26 cellular contexts compared by ENCODE assay signal in genomic region chr16:48629016-48629415, GRCh38.
"Had no signal": no experiment of that assay in that cellular context is flagged by ENCODE, and none has a peak within 500 bp of the region (broad histone marks: within the 10 kb centered on the region; RNA-seq: fewer than 3 reads in every experiment).

No MANE protein-coding gene starts in this region.

- H3K27me3 Mint-ChIP-seq: activated CD8-positive, alpha-beta T cell treated with anti-CD3 and anti-CD28 coated beads for 36 hours; activated naive CD8-positive, alpha-beta T cell treated with anti-CD3 and anti-CD28 coated beads for 36 hours; activated T-cell treated with anti-CD3 and anti-CD28 coated beads, Interleukin-2, amount 50 U/mL, for 24 hours; T-cell had no signal

- H3K27ac Mint-ChIP-seq: activated CD8-positive, alpha-beta T cell treated with anti-CD3 and anti-CD28 coated beads for 36 hours; activated naive CD4-positive, alpha-beta T cell treated with anti-CD3 and anti-CD28 coated beads, Interleukin-2, amount 10 ng/mL, durations not matched to agents 7 days and 5 days; activated naive CD8-positive, alpha-beta T cell treated with anti-CD3 and anti-CD28 coated beads for 36 hours; activated T-helper 17 cell treated with anti-CD3 and anti-CD28 coated beads, Interleukin-2, amount 50 U/mL, for 72 hours; T-cell had no signal

- ATAC-seq: activated CD8-positive, alpha-beta T cell treated with anti-CD3 and anti-CD28 coated beads for 36 hours; activated T-helper 17 cell treated with anti-CD3 and anti-CD28 coated beads, Interleukin-2, amount 50 U/mL, for 72 hours; T-cell had no signal

- H3K36me3 Mint-ChIP-seq: activated naive CD4-positive, alpha-beta T cell treated with anti-CD3 and anti-CD28 coated beads, Interleukin-2, amount 10 ng/mL, durations not matched to agents 7 days and 5 days; activated naive CD8-positive, alpha-beta T cell treated with anti-CD3 and anti-CD28 coated beads for 36 hours; T-cell had no signal

- H3K36me3 ChIP-seq: brain microvascular endothelial cell, cardiac muscle cell, MG63 had no signal

- H3K27me3 ChIP-seq: brain microvascular endothelial cell, cardiac muscle cell, MG63 had no signal

- H3K9me3 ChIP-seq: MG63 had no signal

- H3K4me3 ChIP-seq: cardiac muscle cell, MG63 had no signal

- DNase-seq: activated CD4-positive, alpha-beta T cell treated with anti-CD3 and anti-CD28 coated beads, Interleukin-2, amount 50 U/mL, for 1 hour; activated CD4-positive, CD25-positive, alpha-beta regulatory T cell; activated CD8-positive, alpha-beta T cell treated with anti-CD3 and anti-CD28 coated beads for 36 hours; activated gamma-delta T cell treated with Interleukin-2 at 50 U/mL for 16 hours; activated naive CD4-positive, alpha-beta T cell treated with anti-CD3 and anti-CD28 coated beads, Interleukin-2, amount 10 ng/mL, durations not matched to agents 7 days and 5 days; activated naive CD8-positive, alpha-beta T cell treated with anti-CD3 and anti-CD28 coated beads for 36 hours; activated T-cell treated with anti-CD3 and anti-CD28 coated beads, Interleukin-2, amount 50 U/mL, for 24 hours; brain microvascular endothelial cell; MG63; MV-4-11; NCI-H1092 treated with DMSO at 0.1 percent for 48 hours; NCI-H1417 treated with DMSO at 0.1 percent for 48 hours; NCI-H1694; NCI-H2029; NCI-H2107; NCI-H2171 treated with DMSO at 0.1 percent for 48 hours; NCI-H226; NCI-H526; NCI-H82; SIG-M5; T-cell; T-helper 2 cell; T1000 had no signal

- H3K4me1 Mint-ChIP-seq: activated T-helper 17 cell treated with anti-CD3 and anti-CD28 coated beads, Interleukin-2, amount 50 U/mL, for 72 hours had no signal

- H3K4me3 Mint-ChIP-seq: activated naive CD4-positive, alpha-beta T cell treated with anti-CD3 and anti-CD28 coated beads, Interleukin-2, amount 10 ng/mL, durations not matched to agents 7 days and 5 days; activated naive CD8-positive, alpha-beta T cell treated with anti-CD3 and anti-CD28 coated beads for 36 hours; activated T-cell treated with anti-CD3 and anti-CD28 coated beads, Interleukin-2, amount 50 U/mL, for 24 hours; T-cell had no signal

- H3K9me3 Mint-ChIP-seq: activated CD8-positive, alpha-beta T cell treated with anti-CD3 and anti-CD28 coated beads for 36 hours; activated naive CD4-positive, alpha-beta T cell treated with anti-CD3 and anti-CD28 coated beads, Interleukin-2, amount 10 ng/mL, durations not matched to agents 7 days and 5 days; activated naive CD8-positive, alpha-beta T cell treated with anti-CD3 and anti-CD28 coated beads for 36 hours; activated T-cell treated with anti-CD3 and anti-CD28 coated beads, Interleukin-2, amount 50 U/mL, for 24 hours; activated T-helper 17 cell treated with anti-CD3 and anti-CD28 coated beads, Interleukin-2, amount 50 U/mL, for 72 hours; T-cell had no signal

- FAIRE-seq: TTC549 had no signal

- H3K27ac ChIP-seq: brain microvascular endothelial cell, cardiac muscle cell had no signal
